ENCODE assay signal across 15 cellular contexts in the genomic region with DNA sequence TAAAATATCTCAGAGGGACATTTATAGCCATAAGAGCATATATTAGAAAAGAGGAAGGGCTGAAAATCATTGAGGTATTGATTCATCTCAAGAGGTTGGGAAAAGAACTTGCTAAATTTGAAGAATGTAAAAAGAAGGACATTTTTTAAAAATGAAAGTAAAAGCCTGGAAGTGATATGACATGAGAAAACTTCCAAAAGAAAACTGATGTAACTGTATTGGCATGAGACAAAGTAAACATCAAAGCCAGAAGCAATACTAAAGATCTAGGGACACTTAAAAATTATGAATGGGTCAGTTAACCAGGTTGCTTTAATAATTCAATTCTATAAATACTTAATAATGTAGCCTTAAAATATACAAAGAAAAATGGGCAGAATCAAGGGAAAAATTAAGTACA. TPM values are rescaled to one million over a fixed set of nuclear protein-coding genes. Genes with fewer than 3 reads are reported as not detected.
DNase-seq lines count a peak whose midpoint lies in the region; ATAC-seq, FAIRE-seq and TF ChIP-seq lines count a peak whose summit lies in the region.
"Had no signal": no experiment of that assay in that cellular context is flagged by ENCODE, and none has a peak within 500 bp of the region (broad histone marks: within the 10 kb centered on the region; RNA-seq: fewer than 3 reads in every experiment).

No MANE protein-coding gene starts in this region.

- CTCF ChIA-PET in AG04450 (lab: Charles Lee): interaction anchor here (0.6 kb wide), 1 partner anchor 326 kb away, joined by 3 read pairs; no protein-coding TSS in a partner anchor

- no peak for ATAC-seq in left lung
- ATAC-seq: gastrocnemius medialis had no signal

- intact Hi-C loops in left lung (cut with DNase I): no loop called here

- no peaks in the 10 kb centered on the region for H3K9me3 ChIP-seq in AG04450 (ENCODE audit: control insufficient read depth, insufficient read depth, low read length)
- H3K9me3 ChIP-seq in left lung: peaks cover 0 to 13% of the 10 kb centered on the region in 2 donors

- DNase-seq in AG04450 (ENCODE audit: low read depth, low spot score): no peak
- DNase-seq in GM19239 (ENCODE audit: insufficient read length, low spot score): no peak
- DNase-seq in astrocyte of the spinal cord (ENCODE audit: low read depth, low spot score): peak; percentile 55
- DNase-seq in cortex of kidney (lab: John Stamatoyannopoulos, UW): no peak
- no peak for DNase-seq in activated effector memory CD4-positive, alpha-beta T cell treated with anti-CD3 and anti-CD28 coated beads, Interleukin-2, amount 50 U/mL, for 16 hours
- no peak for DNase-seq in stimulated activated naive CD4-positive, alpha-beta T cell (lab: John Stamatoyannopoulos, UW)
- no peak for DNase-seq in left lung
- DNase-seq: activated CD4-positive, alpha-beta memory T cell treated with anti-CD3 and anti-CD28 coated beads, Interleukin-2, amount 10 ng/mL, durations not matched to agents 7 days and 5 days; aorta; DMS79; gastrocnemius medialis; stomach had no signal

- H3K27ac ChIP-seq in AG04450 (ENCODE audit: low read depth, low read length) (no peak overlapping the region), left lung (peak overlapping the region in 1 of 2 donors; percentile 48)
- H3K27ac ChIP-seq: C4-2B, gastrocnemius medialis, skin epidermis, stomach had no signal

- H3K27me3 ChIP-seq in AG04450 (ENCODE audit: control insufficient read depth, insufficient read depth, low read length) (no peaks in the 10 kb centered on the region), left lung (no peaks in the 10 kb centered on the region)
- H3K27me3 ChIP-seq: gastrocnemius medialis, stomach had no signal

- H3K36me3 ChIP-seq in left lung: peaks cover 0 to 4% of the 10 kb centered on the region in 2 donors
- H3K36me3 ChIP-seq: gastrocnemius medialis had no signal

- in situ Hi-C loops in astrocyte of the spinal cord (cut with HindIII; ENCODE audit: low sequenced_read_pairs): no loop called here

- H3K4me1 ChIP-seq in left lung: peaks cover 0 to 16% of the 10 kb centered on the region in 2 donors
- H3K4me1 ChIP-seq: gastrocnemius medialis had no signal

- TF ChIP-seq CTCF in AG04450 (IDR thresholded peaks at IDR 0.05; ENCODE audit: low read depth, low read length): no peak
- no peak for TF ChIP-seq CTCF in astrocyte of the spinal cord (IDR thresholded peaks at IDR 0.05; ENCODE audit: low read depth, low read length)
- TF ChIP-seq CTCF in left lung (IDR thresholded peaks at IDR 0.05): no peak

- POLR2A ChIA-PET in AG04450 (lab: Yijun Ruan, JAX): no interaction called here

- H3K4me3 ChIP-seq in AG04450 (ENCODE audit: low read depth, low read length) (peak overlapping the region; percentile 39; the same call in 1 of the 2 replicates), astrocyte of the spinal cord (ENCODE audit: low read depth, low read length) (no peak overlapping the region), left lung (no peak overlapping the region)
- H3K4me3 ChIP-seq: gastrocnemius medialis, skin epidermis, stomach had no signal

- FAIRE-seq in GM19239 (lab: Jason Lieb, UNC) (peak; percentile 62), islet of Langerhans (lab: Jason Lieb, UNC) (peak; percentile 72)

RNA-seq across cellular contexts. Expression of a gene that starts 31.9 kb away (rescaled TPM):
- 11.0 and 16.3 TPM in 2 replicates for polyA plus RNA-seq in AG04450 (2011; rRNA removed)
- polyA minus RNA-seq in AG04450 (2011; rRNA and poly(A)+ RNA removed): 7.0 and 7.6 TPM in 2 replicates
- 10 to 100 TPM; 16.1 to 25.6 TPM for total RNA-seq in left lung

RNA-seq across cellular contexts. Expression of a gene that starts 32.0 kb away (rescaled TPM):
- polyA plus RNA-seq in AG04450 (2011; rRNA removed): 122 and 176 TPM in 2 replicates
- 29.4 and 37.9 TPM in 2 replicates for polyA minus RNA-seq in AG04450 (2011; rRNA and poly(A)+ RNA removed)
- 10 to 100 TPM; 63.5 to 67.9 TPM for total RNA-seq in left lung
